8 cellular contexts compared by ENCODE assay signal in the genomic region with DNA sequence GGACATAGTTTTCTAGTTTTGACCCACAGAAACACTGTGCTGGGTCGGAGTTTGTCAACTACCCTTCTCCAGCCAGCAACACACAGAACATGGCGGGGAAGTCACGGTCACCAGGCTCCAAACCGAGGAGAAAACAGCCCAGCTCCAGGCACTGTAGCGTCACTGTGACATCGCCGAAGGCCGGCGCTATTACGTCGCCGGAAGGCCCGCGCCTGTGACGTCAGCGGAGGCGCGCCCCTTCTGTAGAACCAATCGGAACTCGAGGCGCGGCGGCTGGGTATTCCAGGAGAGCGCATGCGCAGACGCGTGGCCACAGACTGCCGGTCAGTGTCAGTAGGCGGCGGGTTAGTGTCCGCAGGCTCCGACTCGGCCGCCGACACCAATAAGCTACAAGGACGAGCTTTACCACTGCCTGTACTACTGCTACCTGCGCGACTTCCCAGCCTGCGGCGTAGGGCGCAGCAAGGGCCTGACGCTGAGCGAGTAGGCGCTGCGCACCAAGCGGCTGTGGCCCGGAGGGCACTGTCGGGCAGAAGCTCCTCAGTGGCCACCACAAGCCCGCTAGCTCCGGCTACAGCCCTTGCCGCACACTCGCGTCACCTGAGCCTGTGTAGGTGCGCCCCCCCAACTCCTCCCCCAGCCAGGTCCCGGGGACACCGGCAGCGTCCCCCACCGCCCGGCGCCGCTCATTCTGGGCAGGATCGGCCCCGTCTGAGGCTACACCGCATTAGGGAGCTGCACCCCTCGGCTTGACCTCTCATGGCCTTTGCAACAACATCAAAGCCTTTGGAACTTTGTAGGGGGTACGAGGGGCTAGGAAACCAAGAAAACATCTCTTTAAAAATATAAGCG. TPM values are rescaled to one million over a fixed set of nuclear protein-coding genes. Genes with fewer than 3 reads are reported as not detected.
DNase-seq lines count a peak whose midpoint lies in the region; ATAC-seq, FAIRE-seq and TF ChIP-seq lines count a peak whose summit lies in the region.

No MANE protein-coding gene starts in this region.

- ATAC-seq in GM21526 (IDR thresholded peaks at IDR 0.05; ENCODE audit: low FRiP score, unreplicated experiment) = peak; percentile 85

- peak overlapping the region; percentile 70 for H3K27ac ChIP-seq in epithelial cell of prostate

- no peaks in the 10 kb centered on the region for H3K27me3 ChIP-seq in mononuclear cell (ENCODE audit: insufficient read depth, low read length)

- FAIRE-seq in D721Med (lab: Jason Lieb, UNC) = no peak

- TF ChIP-seq CTCF in D721Med (IDR thresholded peaks at IDR 0.05; ENCODE audit: insufficient read depth, missing control alignments) = no peak

- peaks cover 8% of the 10 kb centered on the region for H3K4me1 ChIP-seq in mononuclear cell (ENCODE audit: insufficient read depth, low read length)

- no peaks in the 10 kb centered on the region for H3K9me3 ChIP-seq in mononuclear cell (ENCODE audit: low read depth, low read length)

- peak overlapping the region; percentile 52 for H3K4me3 ChIP-seq in mononuclear cell (ENCODE audit: low read length)

- peak; percentile 95 for DNase-seq in D721Med (ENCODE audit: insufficient read length, low spot score)
- DNase-seq in HuH-7 (ENCODE audit: low spot score) = peak; percentile 90
- peak; percentile 3 for DNase-seq in OCI-M2 (lab: John Stamatoyannopoulos, UW; ENCODE audit: unreplicated experiment)
- peak; percentile 91 for DNase-seq in activated T-cell treated with anti-CD3 and anti-CD28 coated beads, Interleukin-2, amount 50 U/mL, for 1 hour
- peak; percentile 52 for DNase-seq in epithelial cell of prostate (ENCODE audit: low read depth, low spot score)
- peak; percentile 77 to 82 for DNase-seq in stimulated activated CD8-positive, alpha-beta memory T cell treated with anti-CD3 and anti-CD28 coated beads, Interleukin-2, amount 100 ng/mL, for 1 hour (ENCODE audit: low read depth in 2 of 2)

RNA-seq across cellular contexts. Expression of gene SRRM3, which starts 35.1 kb away (rescaled TPM):
- total RNA-seq in mononuclear cell = not detected

Comparison
In these comparisons a context has a peak if more than half of its experiments do, and no peak if none do; other contexts are left out.
1. Peak in every context shown above with its lines: DNase-seq, ATAC-seq, H3K4me3 ChIP-seq and H3K27ac ChIP-seq.
2. DNase-seq: peak in every context shown above with its lines; median percentile 95 in D721Med; 91 in activated T-cell treated with anti-CD3 and anti-CD28 coated beads, Interleukin-2, amount 50 U/mL, for 1 hour; 90 in HuH-7; 80 in stimulated activated CD8-positive, alpha-beta memory T cell treated with anti-CD3 and anti-CD28 coated beads, Interleukin-2, amount 100 ng/mL, for 1 hour; 52 in epithelial cell of prostate; 3 in OCI-M2.